In genomic region chr19:2281265-2282061, GRCh38 we compare ENCODE assay signal across 11 cellular contexts. TPM values are rescaled to one million over a fixed set of nuclear protein-coding genes. Genes with fewer than 3 reads are reported as not detected.
DNase-seq lines count a peak whose midpoint lies in the region; ATAC-seq, FAIRE-seq and TF ChIP-seq lines count a peak whose summit lies in the region.
"Not testable (repeated sequence)": the region's sequence is repeated elsewhere in the genome, so short reads cannot be mapped to it uniquely, and the experiment has no call there.
"Had no signal": no experiment of that assay in that cellular context is flagged by ENCODE, and none has a peak within 500 bp of the region (broad histone marks: within the 10 kb centered on the region; RNA-seq: fewer than 3 reads in every experiment).

No MANE protein-coding gene starts in this region.

- H3K4me1 Mint-ChIP-seq in T-cell (peaks cover 6 to 20% (median 19%) of the 10 kb centered on the region in 3 donors), naive B cell (peaks cover 13 to 32% (median 31%) of the 10 kb centered on the region in 3 donors)
- not testable (repeated sequence) for H3K4me1 Mint-ChIP-seq in astrocyte (ENCODE audit: low read depth, unreplicated experiment); endothelial cell (ENCODE audit: unreplicated experiment)

- not testable (repeated sequence) for H3K79me2 ChIP-seq in astrocyte (ENCODE audit: insufficient read depth, low read length)

- not testable (repeated sequence) for H3K36me3 ChIP-seq in astrocyte (ENCODE audit: insufficient read depth, low read length); iPS-18a (ENCODE audit: control insufficient read depth, low read depth, low read length)

- H3K4me1 ChIP-seq in astrocyte (ENCODE audit: insufficient read depth, low read length); iPS-18a (ENCODE audit: control insufficient read depth, low read depth, low read length): not testable (repeated sequence)

- FAIRE-seq in GM19239 (lab: Jason Lieb, UNC): peak; percentile 57
- not testable (repeated sequence) for FAIRE-seq in astrocyte (lab: Jason Lieb, UNC)

- H3K4me2 ChIP-seq in astrocyte (ENCODE audit: low read length): peak overlapping the region; percentile 79

- not testable (repeated sequence) for H3K9me3 ChIP-seq in astrocyte (ENCODE audit: insufficient read depth, low read depth, low read length); iPS-18a (ENCODE audit: control insufficient read depth, low read depth, low read length)

- H3K27ac ChIP-seq in astrocyte (ENCODE audit: low read depth, low read length); iPS-18a (ENCODE audit: low read length): not testable (repeated sequence)
- H3K27ac ChIP-seq in skin epidermis: peak overlapping the region in 15 of 21 experiments; percentile 12 to 72 (median 50)

- H3K4me3 ChIP-seq in astrocyte (ENCODE audit: insufficient read depth, low read depth, low read length) (peak overlapping the region; percentile 30), iPS-18a (ENCODE audit: low read length) (peak overlapping the region; percentile 50), skin epidermis (peak overlapping the region in 4 of 7 experiments; percentile 11 to 32 (median 20))

- H3K4me3 Mint-ChIP-seq in T-cell (peak overlapping the region; percentile 51 to 66 (median 64)), endothelial cell (ENCODE audit: unreplicated experiment) (peak overlapping the region; percentile 56), naive B cell (peak overlapping the region; percentile 53 to 90 (median 78))
- not testable (repeated sequence) for H3K4me3 Mint-ChIP-seq in astrocyte (ENCODE audit: unreplicated experiment)

- peak overlapping the region; percentile 30 for H3K9ac ChIP-seq in astrocyte (ENCODE audit: low read length)
- H3K9ac ChIP-seq in iPS-18a (ENCODE audit: low read length): not testable (repeated sequence)

- peaks cover 16% of the 10 kb centered on the region for H4K20me1 ChIP-seq in astrocyte (ENCODE audit: insufficient read depth, low read length)

- not testable (repeated sequence) for TF ChIP-seq CTCF in astrocyte (IDR thresholded peaks at IDR 0.05; ENCODE audit: insufficient read depth, low read depth, low read length); endothelial cell (IDR thresholded peaks at IDR 0.05; ENCODE audit: unreplicated experiment)

- not testable (repeated sequence) for H3K36me3 Mint-ChIP-seq in T-cell; astrocyte (ENCODE audit: low read depth, unreplicated experiment); endothelial cell (ENCODE audit: low read depth, unreplicated experiment); naive B cell

- POLR2A ChIA-PET in T-cell (lab: Charles Lee): not testable (repeated sequence)

- H3K27ac Mint-ChIP-seq in T-cell (peak overlapping the region in 1 of 2 donors; percentile 55), naive B cell (peak overlapping the region in 4 of 6 donors; percentile 57 to 91 (median 84))
- H3K27ac Mint-ChIP-seq in astrocyte (ENCODE audit: unreplicated experiment); endothelial cell (ENCODE audit: unreplicated experiment): not testable (repeated sequence)

- CTCF ChIA-PET in T-cell (lab: Charles Lee): interaction anchor here in 1 of 2 donors (0.6 kb wide), 1 partner anchor 1285 kb away, joined by 3 read pairs; no protein-coding TSS in a partner anchor

- H3K27me3 Mint-ChIP-seq in T-cell; endothelial cell (ENCODE audit: unreplicated experiment); naive B cell: not testable (repeated sequence)
- peaks cover 15% of the 10 kb centered on the region for H3K27me3 Mint-ChIP-seq in astrocyte (ENCODE audit: low read depth, unreplicated experiment)

- H2AFZ ChIP-seq in astrocyte (ENCODE audit: low read depth, low read length): not testable (repeated sequence)

- ATAC-seq in T-cell (replicated peaks in 1 of 4) (peak in 1 of 4 experiments; percentile 17), naive B cell (ENCODE audit: low read depth in 2 of 2) (peak in 1 of 2 donors; percentile 12)

- not testable (repeated sequence) for H3K27me3 ChIP-seq in astrocyte (ENCODE audit: insufficient read depth, low read length)
- H3K27me3 ChIP-seq in iPS-18a (ENCODE audit: control insufficient read depth, insufficient read depth, low read length): peaks cover 25% of the 10 kb centered on the region

- not testable (repeated sequence) for H3K9me3 Mint-ChIP-seq in T-cell; astrocyte (ENCODE audit: unreplicated experiment); endothelial cell (ENCODE audit: unreplicated experiment); naive B cell

- not testable (repeated sequence) for DNase-seq in GM19239 (ENCODE audit: insufficient read length, low spot score); T-cell; astrocyte (ENCODE audit: low read depth); endothelial cell (ENCODE audit: low spot score); naive B cell

RNA-seq across cellular contexts. Expression of gene PEAK3, which starts 0.5 kb away (rescaled TPM):
- under 1 TPM in 3 of 5 donors, not detected in 2; 0.22 to 0.49 (median 0.30) TPM for total RNA-seq in T-cell
- total RNA-seq in astrocyte: 0.18 TPM in 1 of 2 replicates, not detected in the other
- total RNA-seq in endothelial cell (ENCODE audit: unreplicated experiment): 0.97 TPM
- polyA plus RNA-seq in naive B cell (ENCODE audit: low read depth in 6 of 6): 1 to 10 TPM in 1 of 6 donors, under 1 TPM in 4, not detected in 1; 0.30 to 1.0 (median 0.49) TPM
- total RNA-seq: G401, MCF 10A had no signal
- polyA plus RNA-seq: keratinocyte had no signal

RNA-seq across cellular contexts. Expression of gene JSRP1, which starts 25.2 kb away (rescaled TPM):
- total RNA-seq in T-cell: 1 to 10 TPM in 2 of 5 donors, under 1 TPM in 2, not detected in 1; 0.42 to 1.5 (median 1.0) TPM
- 0.36 and 1.3 TPM in 2 replicates for total RNA-seq in astrocyte
- total RNA-seq in endothelial cell (ENCODE audit: unreplicated experiment): not detected
- polyA plus RNA-seq in naive B cell (ENCODE audit: low read depth in 6 of 6): under 1 TPM in 3 of 6 donors, not detected in 3; 0.41 to 0.87 (median 0.53) TPM
- polyA plus RNA-seq: keratinocyte had no signal

RNA-seq across cellular contexts. Expression of gene LINGO3, which starts 26.5 kb away (rescaled TPM):
- total RNA-seq in T-cell (1 to 10 TPM in 2 of 5 donors, under 1 TPM in 3; 0.23 to 1.7 (median 0.99) TPM), astrocyte (not detected in 2 replicates), endothelial cell (ENCODE audit: unreplicated experiment) (not detected)
- 10 to 100 TPM in 5 of 6 donors, 1 to 10 TPM in 1; 6.4 to 45.0 (median 15.4) TPM for polyA plus RNA-seq in naive B cell (ENCODE audit: low read depth in 6 of 6)
- total RNA-seq: G401, MCF 10A, ovary had no signal
- polyA plus RNA-seq: keratinocyte, ovary had no signal

RNA-seq across cellular contexts. Expression of gene AMH, which starts 32.3 kb away (rescaled TPM):
- total RNA-seq in T-cell: 10 to 100 TPM in 2 of 5 donors, 1 to 10 TPM in 3; 2.1 to 13.5 (median 5.3) TPM
- 3.5 and 4.6 TPM in 2 replicates for total RNA-seq in astrocyte
- 5.6 TPM for total RNA-seq in endothelial cell (ENCODE audit: unreplicated experiment)
- not detected for polyA plus RNA-seq in naive B cell (ENCODE audit: low read depth in 6 of 6)

RNA-seq across cellular contexts. Expression of gene SF3A2, which starts 44.8 kb away (rescaled TPM):
- total RNA-seq in T-cell (100 to 1,000 TPM; 130 to 172 (median 161) TPM), astrocyte (76.6 and 83.2 TPM in 2 replicates), endothelial cell (ENCODE audit: unreplicated experiment) (137 TPM)
- polyA plus RNA-seq in naive B cell (ENCODE audit: low read depth in 6 of 6): 10 to 100 TPM; 13.1 to 37.2 (median 20.3) TPM
